ENCODE assay signal across 14 cellular contexts in the genomic region with DNA sequence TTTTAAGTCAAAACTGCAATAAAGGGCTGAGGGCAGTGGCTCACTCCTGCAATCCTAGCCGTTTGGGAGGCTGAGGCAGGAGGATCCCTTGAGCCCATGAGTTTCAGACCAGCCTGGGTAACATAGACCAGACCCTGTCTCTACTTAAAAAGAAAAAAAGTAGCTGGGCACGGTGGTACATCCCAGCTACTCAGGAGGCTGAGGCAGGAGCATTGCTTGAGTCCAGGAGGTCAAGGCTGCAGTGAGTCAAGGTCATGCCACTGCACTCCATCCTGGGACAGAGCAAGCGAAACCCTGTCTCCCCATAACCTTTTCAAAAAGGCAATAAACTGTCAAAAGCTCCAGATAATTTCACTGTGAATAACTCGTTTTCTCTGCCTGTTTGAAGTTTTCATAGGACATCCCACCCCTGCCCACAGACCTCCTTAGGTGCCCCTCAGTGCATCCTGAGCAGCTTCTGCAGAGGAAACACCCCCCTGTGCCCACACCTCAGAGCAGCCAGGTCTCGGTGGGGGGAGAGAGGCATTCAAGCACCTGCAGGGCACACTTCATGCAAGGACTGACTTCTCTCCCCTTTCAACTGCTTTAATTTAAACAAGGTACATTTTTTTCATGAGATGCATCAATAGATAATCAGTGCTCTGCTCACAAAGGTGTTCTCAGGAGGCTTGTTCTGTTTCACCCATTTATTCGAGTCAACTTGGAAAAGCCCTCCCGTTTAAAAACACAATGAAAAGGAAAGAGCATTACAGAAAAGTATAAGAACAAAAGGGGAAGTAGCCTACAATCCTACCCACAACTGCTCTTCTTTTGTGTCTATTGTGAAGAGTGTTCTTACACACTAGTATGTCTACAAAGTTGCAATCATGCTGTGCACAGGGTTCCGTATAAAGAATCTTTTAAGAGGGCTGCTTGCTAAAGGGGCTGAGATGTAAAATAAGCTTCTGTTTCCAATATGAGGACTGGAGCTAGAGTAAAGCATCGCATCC.
DNase-seq lines count a peak whose midpoint lies in the region; ATAC-seq and TF ChIP-seq lines count a peak whose summit lies in the region.
"Had no signal": no experiment of that assay in that cellular context is flagged by ENCODE, and none has a peak within 500 bp of the region (broad histone marks: within the 10 kb centered on the region; RNA-seq: fewer than 3 reads in every experiment).

No MANE protein-coding gene starts in this region.

- CTCF ChIA-PET in T-cell (lab: Charles Lee): no interaction called here

- H3K4me1 ChIP-seq in neural progenitor cell: peaks cover 44% of the 10 kb centered on the region
- no peaks in the 10 kb centered on the region for H3K4me1 ChIP-seq in gastrocnemius medialis

- no peaks in the 10 kb centered on the region for H3K27me3 ChIP-seq in neural progenitor cell
- no peaks in the 10 kb centered on the region for H3K27me3 ChIP-seq in gastrocnemius medialis
- H3K27me3 ChIP-seq: ovary had no signal

- POLR2A ChIA-PET in T-cell (lab: Charles Lee): interaction anchor here (0.5 to 0.6 kb wide), 4 partner anchors 58 to 929 kb away, joined by 3 to 5 read pairs (median 4); no protein-coding TSS in a partner anchor

- TF ChIP-seq CTCF in neural progenitor cell (IDR thresholded peaks at IDR 0.05) (no peak), gastrocnemius medialis (IDR thresholded peaks at IDR 0.05 in 4 of 5, conservative IDR thresholded peaks at IDR 0.05 in 1 of 5) (no peak)

- H3K27me3 Mint-ChIP-seq in activated T-cell treated with anti-CD3 and anti-CD28 coated beads, Interleukin-2, amount 50 U/mL, for 24 hours: no peaks in the 10 kb centered on the region
- H3K27me3 Mint-ChIP-seq in T-cell (no peaks in the 10 kb centered on the region), neural progenitor cell (ENCODE audit: insufficient read depth, low read depth) (peaks cover 2% of the 10 kb centered on the region)

- peaks cover 69% of the 10 kb centered on the region for H4K20me1 ChIP-seq in neural progenitor cell (ENCODE audit: low read depth)

- H3K9me3 ChIP-seq in neural progenitor cell (ENCODE audit: low read depth) (no peaks in the 10 kb centered on the region), gastrocnemius medialis (no peaks in the 10 kb centered on the region)
- H3K9me3 ChIP-seq: ovary had no signal

- H3K9ac ChIP-seq in neural progenitor cell: peak overlapping the region; percentile 10

- H3K27ac Mint-ChIP-seq in activated T-cell treated with anti-CD3 and anti-CD28 coated beads, Interleukin-2, amount 50 U/mL, for 24 hours: peak overlapping the region; percentile 79
- H3K27ac Mint-ChIP-seq in T-cell (peak overlapping the region; percentile 84 to 86), neural progenitor cell (peak overlapping the region; percentile 46)

- DNase-seq in activated T-cell treated with anti-CD3 and anti-CD28 coated beads, Interleukin-2, amount 50 U/mL, for 24 hours: no peak
- DNase-seq in activated T-cell treated with anti-CD3 and anti-CD28 coated beads, Interleukin-2, amount 50 U/mL, for 48 hours: no peak
- DNase-seq in Jurkat, Clone E6-1 (ENCODE audit: low read depth, low spot score): peak; percentile 74
- DNase-seq in T-cell: peak in 4 of 34 experiments; percentile 8 to 13 (median 10)
- DNase-seq in neural progenitor cell (ENCODE audit: low spot score): peak; percentile 61
- no peak for DNase-seq in stimulated activated CD4-positive, alpha-beta T cell treated with anti-CD3 and anti-CD28 coated beads, Interleukin-1b, Interleukin-23, amount 100 ng/mL, for 48 hours
- DNase-seq in gastrocnemius medialis: no peak
- DNase-seq: activated CD4-positive, CD25-positive, alpha-beta regulatory T cell; cerebellar nuclear complex; DMS79 treated with DMSO at 0.1 percent for 48 hours; erythroblast; NCI-H446; ovary had no signal

- peaks cover 74% of the 10 kb centered on the region for H3K36me3 Mint-ChIP-seq in activated T-cell treated with anti-CD3 and anti-CD28 coated beads, Interleukin-2, amount 50 U/mL, for 24 hours (ENCODE audit: low read depth)
- H3K36me3 Mint-ChIP-seq in T-cell: peaks cover 44% of the 10 kb centered on the region
- peaks cover 15% of the 10 kb centered on the region for H3K36me3 Mint-ChIP-seq in neural progenitor cell

- H3K9me3 Mint-ChIP-seq in activated T-cell treated with anti-CD3 and anti-CD28 coated beads, Interleukin-2, amount 50 U/mL, for 24 hours: peaks cover 5% of the 10 kb centered on the region
- H3K9me3 Mint-ChIP-seq in T-cell: peaks cover 0 to 5% (median 0%) of the 10 kb centered on the region in 3 donors
- no peaks in the 10 kb centered on the region for H3K9me3 Mint-ChIP-seq in neural progenitor cell

- no peak overlapping the region for H2AFZ ChIP-seq in neural progenitor cell (replicated peaks)

- H3K4me3 Mint-ChIP-seq in activated T-cell treated with anti-CD3 and anti-CD28 coated beads, Interleukin-2, amount 50 U/mL, for 24 hours: no peak overlapping the region
- peak overlapping the region in 1 of 3 donors; percentile 33 for H3K4me3 Mint-ChIP-seq in T-cell
- H3K4me3 Mint-ChIP-seq in neural progenitor cell: peak overlapping the region; percentile 43

- intact Hi-C loops in gastrocnemius medialis (cut with DNase I; ENCODE audit: low total_unique reads): no loop called here

- TF ChIP-seq POLR2A in gastrocnemius medialis (IDR thresholded peaks at IDR 0.05): no peak

- no peak overlapping the region for H3K4me3 ChIP-seq in Jurkat, Clone E6-1 (ENCODE audit: low read length)
- no peak overlapping the region for H3K4me3 ChIP-seq in neural progenitor cell
- no peak overlapping the region for H3K4me3 ChIP-seq in gastrocnemius medialis
- H3K4me3 ChIP-seq: ovary had no signal

- ATAC-seq in T-cell (replicated peaks in 1 of 4): peak; percentile 49 to 73 (median 62)
- no peak for ATAC-seq in gastrocnemius medialis
- ATAC-seq in HG02763 (IDR thresholded peaks at IDR 0.05; ENCODE audit: unreplicated experiment): no peak

- peaks cover 38% of the 10 kb centered on the region for H3K4me1 Mint-ChIP-seq in activated T-cell treated with anti-CD3 and anti-CD28 coated beads, Interleukin-2, amount 50 U/mL, for 24 hours (ENCODE audit: low read depth)
- H3K4me1 Mint-ChIP-seq in T-cell: peaks cover 23 to 45% (median 35%) of the 10 kb centered on the region in 3 donors
- H3K4me1 Mint-ChIP-seq in neural progenitor cell: peaks cover 64% of the 10 kb centered on the region

- H3K4me2 ChIP-seq in neural progenitor cell: peak overlapping the region; percentile 66

- no peaks in the 10 kb centered on the region for H3K79me2 ChIP-seq in neural progenitor cell (ENCODE audit: low read depth)

- no peak overlapping the region for H3K27ac ChIP-seq in neural progenitor cell
- H3K27ac ChIP-seq in gastrocnemius medialis: no peak overlapping the region
- H3K27ac ChIP-seq: ovary had no signal

- in situ Hi-C loops in gastrocnemius medialis (cut with MboI; ENCODE audit: low sequenced_read_pairs in 4 of 4): no loop called here

- H3K36me3 ChIP-seq in neural progenitor cell (peaks cover 12% of the 10 kb centered on the region), gastrocnemius medialis (peaks cover 0 to 35% of the 10 kb centered on the region in 2 donors)
- H3K36me3 ChIP-seq: ovary had no signal

- H3F3A ChIP-seq in neural progenitor cell (ENCODE audit: low read depth): peaks cover 41% of the 10 kb centered on the region

Comparison
In these comparisons a context has a peak if more than half of its experiments do, and no peak if none do; other contexts are left out.
1. DNase-seq: peak in Jurkat, Clone E6-1 (single experiment) and neural progenitor cell (single experiment); none in activated T-cell treated with anti-CD3 and anti-CD28 coated beads, Interleukin-2, amount 50 U/mL, for 24 hours (single experiment), activated T-cell treated with anti-CD3 and anti-CD28 coated beads, Interleukin-2, amount 50 U/mL, for 48 hours (0 of 2), stimulated activated CD4-positive, alpha-beta T cell treated with anti-CD3 and anti-CD28 coated beads, Interleukin-1b, Interleukin-23, amount 100 ng/mL, for 48 hours (single experiment) and gastrocnemius medialis (0 of 2).
2. ATAC-seq: peak in T-cell (4 of 4); none in gastrocnemius medialis (0 of 2) and HG02763 (single experiment).
3. Peak in every context shown above with its lines, with median percentiles within 50 percentile points of each other: H3K27ac Mint-ChIP-seq.